8 cellular contexts compared by ENCODE assay signal in genomic region chr11:73875840-73876239, GRCh38. TPM values are rescaled to one million over a fixed set of nuclear protein-coding genes. Genes with fewer than 3 reads are reported as not detected.
A peak's percentile ranks its signal among the peaks of the same experiment; 100 is the strongest.
DNase-seq lines count a peak whose midpoint lies in the region; ATAC-seq and TF ChIP-seq lines count a peak whose summit lies in the region.

No MANE protein-coding gene starts in this region.

- no peaks in the 10 kb centered on the region for H3K9me3 ChIP-seq in HCT116 (ENCODE audit: control insufficient read depth in 1 of 2, insufficient read depth in 1 of 2, low read depth in 1 of 2, low read length in 2 of 2)
- no peaks in the 10 kb centered on the region for H3K9me3 ChIP-seq in adrenal gland (replicated peaks in 1 of 3)
- H3K9me3 ChIP-seq in lung (ENCODE audit: control insufficient read depth in 2 of 2, insufficient read depth in 1 of 2, low read length in 1 of 2) = peaks cover 0 to 2% of the 10 kb centered on the region in 2 donors

- H3K79me2 ChIP-seq in HCT116 (ENCODE audit: insufficient read depth, low read length) = peaks cover 45% of the 10 kb centered on the region

- TSS peak; percentile 69 for BruUV-seq in HCT116 (replicated peaks; lab: Mats Ljungman, UMichigan)

- H3K27ac ChIP-seq in 22Rv1 (peak overlapping the region; percentile 99), HCT116 (ENCODE audit: low read depth, low read length) (peak overlapping the region; percentile 98), adrenal gland (peak overlapping the region in 4 of 5 donors; percentile 64 to 89 (median 88)), lung (ENCODE audit: low read depth in 1 of 2, low read length in 1 of 2) (peak overlapping the region; percentile 36 to 64)

- WGBS in adrenal gland, 4 donors = 25 to 36% (median 26%) methylated on average over 7 to 8 of the region's 8 CpGs
- 40 to 59% methylated on average over 8 of the region's 8 CpGs for WGBS in lung, 2 donors

- TF ChIP-seq POLR2A in HCT116 (IDR thresholded peaks at IDR 0.05; ENCODE audit: borderline replicate concordance, extremely low read depth, insufficient read depth, insufficient read length) (no peak), adrenal gland (IDR thresholded peaks at IDR 0.05) (no peak)

- H3K9ac ChIP-seq in HCT116 (ENCODE audit: low read length) = peak overlapping the region; percentile 85

- H3K4me1 ChIP-seq in HCT116 (ENCODE audit: control insufficient read depth in 1 of 2, insufficient read depth in 2 of 2, low read length in 2 of 2) (peaks cover 12 to 30% of the 10 kb centered on the region in 2 experiments), adrenal gland (replicated peaks in 1 of 2) (peaks cover 14 to 29% of the 10 kb centered on the region in 2 donors), lung (ENCODE audit: control insufficient read depth in 2 of 2, insufficient read depth in 2 of 2, low read length in 2 of 2) (peaks cover 5 to 9% of the 10 kb centered on the region in 2 donors)

- POLR2A ChIA-PET in HCT116 (lab: Charles Lee) = no interaction called here

- no peaks in the 10 kb centered on the region for H3K9me2 ChIP-seq in HCT116 (ENCODE audit: insufficient read depth)

- no peak overlapping the region for H2AFZ ChIP-seq in HCT116 (ENCODE audit: low read depth, low read length, poor library complexity, severe bottlenecking)

- H3K4me3 ChIP-seq in HCT116 (replicated peaks in 1 of 2; ENCODE audit: low read depth in 1 of 2, low read length in 2 of 2) = peak overlapping the region; percentile 68 to 95
- peak overlapping the region in 2 of 4 donors; percentile 66 to 68 for H3K4me3 ChIP-seq in adrenal gland
- H3K4me3 ChIP-seq in lung = no peak overlapping the region

- no peaks in the 10 kb centered on the region for H4K20me1 ChIP-seq in HCT116 (ENCODE audit: insufficient read depth)

- intact Hi-C loops in HCT116 (cut with micrococcal nuclease) = no loop called here
- intact Hi-C loops in adrenal gland (cut with DNase I) = no loop called here

- RAD21 ChIA-PET in HCT116 (lab: Charles Lee; ENCODE audit: low non-redundant PET in 1 of 2, low total read pairs in 2 of 2, uncharacterized antibody in 2 of 2, unreplicated experiment in 2 of 2) = no interaction called here

- TF ChIP-seq CTCF in 22Rv1 (IDR thresholded peaks at IDR 0.05) (no peak), HCT116 (IDR thresholded peaks at IDR 0.05 in 2 of 3, conservative IDR thresholded peaks at IDR 0.05 in 1 of 3; ENCODE audit: borderline replicate concordance in 1 of 3, insufficient read depth in 1 of 3, low read depth in 2 of 3, low read length in 2 of 3) (no peak), adrenal gland (IDR thresholded peaks at IDR 0.05) (no peak), lung (IDR thresholded peaks at IDR 0.05; ENCODE audit: control extremely low read depth, extremely low read depth) (no peak)

- ATAC-seq in HCT116 (no peak), lung (ENCODE audit: insufficient read depth, low FRiP score) (no peak)

- TF ChIP-seq RAD21 in HCT116 (IDR thresholded peaks at IDR 0.05; ENCODE audit: low read depth) = no peak

- peak overlapping the region; percentile 87 for H3K4me2 ChIP-seq in HCT116 (ENCODE audit: low read length)

- H3K36me3 ChIP-seq in HCT116 (ENCODE audit: control insufficient read depth in 1 of 2, insufficient read depth in 2 of 2, low read length in 2 of 2) (peaks cover 19 to 35% of the 10 kb centered on the region in 2 experiments), adrenal gland (replicated peaks in 1 of 2) (peaks cover 0 to 22% of the 10 kb centered on the region in 2 donors), lung (ENCODE audit: control insufficient read depth in 2 of 2, insufficient read depth in 2 of 2, low read length in 2 of 2) (peaks cover 13 to 16% of the 10 kb centered on the region in 2 donors)

- H3K27me3 ChIP-seq in HCT116 (ENCODE audit: insufficient read depth, low read length) (no peaks in the 10 kb centered on the region), adrenal gland (no peaks in the 10 kb centered on the region), lung (ENCODE audit: control insufficient read depth, insufficient read depth) (no peaks in the 10 kb centered on the region)

- DNase-seq in HCT116 (ENCODE audit: low read depth, low spot score) (no peak), adrenal gland (peak in 1 of 7 donors; percentile 21), lung (ENCODE audit: low spot score) (no peak), NOMO-1 treated with DMSO at 0.1 percent for 48 hours (lab: John Stamatoyannopoulos, UW; ENCODE audit: unreplicated experiment) (no peak), COLO829 (ENCODE audit: low spot score) (no peak), nucleus accumbens (lab: John Stamatoyannopoulos, UW) (no peak)
- no peak for DNase-seq in activated CD4-positive, CD25-positive, alpha-beta regulatory T cell treated with anti-CD3 and anti-CD28 coated beads, Interleukin-2, amount 50 U/mL, for 72 hours

- CTCF ChIA-PET in HCT116 (lab: Charles Lee) = no interaction called here

TF ChIP-seq in HCT116, 20 proteins besides CTCF, POLR2A, EP300 and RAD21:
- TF ChIP-seq EZH2phosphoT487 (IDR thresholded peaks at IDR 0.05; ENCODE audit: borderline replicate concordance) (no peak), ZBTB33 (IDR thresholded peaks at IDR 0.05; ENCODE audit: extremely low read depth, insufficient replicate concordance, low read length) (no peak), EGR1 (IDR thresholded peaks at IDR 0.05; ENCODE audit: low read depth) (no peak), ZNF274 (IDR thresholded peaks at IDR 0.05; ENCODE audit: low read depth, low read length) (no peak), SIN3A (IDR thresholded peaks at IDR 0.05; ENCODE audit: low read depth) (no peak), ZFX (IDR thresholded peaks at IDR 0.05) (no peak), CBX3 (IDR thresholded peaks at IDR 0.05; ENCODE audit: low read depth) (no peak)
- TF ChIP-seq, protein P1, sequence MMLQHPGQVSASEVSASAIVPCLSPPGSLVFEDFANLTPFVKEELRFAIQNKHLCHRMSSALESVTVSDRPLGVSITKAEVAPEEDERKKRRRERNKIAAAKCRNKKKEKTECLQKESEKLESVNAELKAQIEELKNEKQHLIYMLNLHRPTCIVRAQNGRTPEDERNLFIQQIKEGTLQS (IDR thresholded peaks at IDR 0.05) = no peak
- TF ChIP-seq, protein P2, sequence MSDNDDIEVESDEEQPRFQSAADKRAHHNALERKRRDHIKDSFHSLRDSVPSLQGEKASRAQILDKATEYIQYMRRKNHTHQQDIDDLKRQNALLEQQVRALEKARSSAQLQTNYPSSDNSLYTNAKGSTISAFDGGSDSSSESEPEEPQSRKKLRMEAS (IDR thresholded peaks at IDR 0.05) = no peak
TF ChIP-seq in HCT116: peak in this region for 0.

RNA-seq across cellular contexts. Expression of gene COA4, which starts 0.8 kb away (rescaled TPM):
- total RNA-seq in HCT116 (2021; ENCODE audit: unreplicated experiment) (97.0 TPM), adrenal gland (100 to 1,000 TPM; 103 to 181 (median 132) TPM), lung (10 to 100 TPM; 40.0 to 65.4 TPM)
- polyA plus RNA-seq in HCT116 (2012) = 107 and 111 TPM in 2 replicates
- polyA plus RNA-seq in adrenal gland (100 to 1,000 TPM in 2 of 3 donors, 10 to 100 TPM in 1; 82.3 to 251 (median 114) TPM), lung (100 to 1,000 TPM in 1 of 2 donors, 10 to 100 TPM in 1; 75.0 to 105 TPM)

RNA-seq across cellular contexts. Expression of gene PAAF1, which starts 1.0 kb away (rescaled TPM):
- total RNA-seq in HCT116 (2021; ENCODE audit: unreplicated experiment) = 15.5 TPM
- 13.2 and 15.7 TPM in 2 replicates for polyA plus RNA-seq in HCT116 (2012)
- total RNA-seq in adrenal gland = 10 to 100 TPM; 14.2 to 38.2 (median 29.1) TPM
- 10 to 100 TPM; 24.8 to 55.9 (median 25.1) TPM for polyA plus RNA-seq in adrenal gland
- 10 to 100 TPM; 14.6 to 23.3 TPM for total RNA-seq in lung
- 10 to 100 TPM; 10.2 to 13.3 TPM for polyA plus RNA-seq in lung
